Comparison of ENCODE assay signal across 26 cellular contexts in the genomic region with DNA sequence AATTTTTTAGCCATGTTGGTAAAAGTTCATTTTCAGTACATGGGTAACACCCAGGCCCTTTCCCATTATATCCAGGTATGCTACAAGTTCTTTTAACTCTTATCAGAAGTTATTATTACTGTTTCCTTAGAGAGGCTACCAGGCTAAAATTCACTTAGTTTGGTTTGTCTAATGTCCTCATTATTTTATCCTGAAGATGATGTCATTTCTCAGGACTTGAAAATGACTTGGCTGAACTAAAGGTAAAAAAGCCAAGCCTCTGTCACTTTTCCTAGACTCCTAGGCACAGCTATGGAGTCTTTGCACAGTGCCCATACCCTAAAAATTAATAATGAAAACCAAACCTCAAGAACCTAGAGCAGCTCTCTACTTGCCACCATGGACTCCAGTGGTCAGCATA. TPM values are rescaled to one million over a fixed set of nuclear protein-coding genes. Genes with fewer than 3 reads are reported as not detected.
"Had no signal": no experiment of that assay in that cellular context is flagged by ENCODE, and none has a peak within 500 bp of the region (broad histone marks: within the 10 kb centered on the region; RNA-seq: fewer than 3 reads in every experiment).

No MANE protein-coding gene starts in this region.

- H3K27me3 ChIP-seq: foreskin keratinocyte, heart left ventricle, right atrium auricular region, testis, transverse colon had no signal

- H3K9me3 Mint-ChIP-seq: activated B cell treated with CpG ODN at 0.5 μM for 24 hours; activated naive CD4-positive, alpha-beta T cell treated with anti-CD3 and anti-CD28 coated beads, Interleukin-2, amount 10 ng/mL, durations not matched to agents 7 days and 5 days; immature natural killer cell; memory B cell; natural killer cell; stimulated activated naive B cell treated with anti-CD40 and anti-IgM and Interleukin-4, amounts not matched to agents 10 μg/mL and 1 μg/mL and 100 μg/mL, for 72 hours had no signal

- H3K27me3 Mint-ChIP-seq: activated B cell treated with CpG ODN at 0.5 μM for 24 hours; memory B cell; stimulated activated naive B cell treated with anti-CD40 and anti-IgM and Interleukin-4, amounts not matched to agents 10 μg/mL and 1 μg/mL and 100 μg/mL, for 72 hours had no signal

- H3K27ac Mint-ChIP-seq: activated B cell treated with CpG ODN at 0.5 μM for 24 hours, memory B cell had no signal

- H3K27ac ChIP-seq: foreskin keratinocyte, heart left ventricle, testis had no signal

- H3K9me3 ChIP-seq: heart left ventricle, right atrium auricular region, testis, transverse colon had no signal

- DNase-seq: activated B cell treated with CpG ODN at 0.5 μM for 24 hours; activated CD4-positive, alpha-beta T cell treated with anti-CD3 and anti-CD28 coated beads, Interleukin-2, amount 50 U/mL, for 1 hour; activated gamma-delta T cell; activated naive CD4-positive, alpha-beta T cell treated with anti-CD3 and anti-CD28 coated beads, Interleukin-2, amount 10 ng/mL, durations not matched to agents 7 days and 5 days; amygdala; caudate nucleus; cortex of kidney; heart left ventricle; hypothalamus; immature natural killer cell; kidney; left colon; natural killer cell; stimulated activated CD4-positive, alpha-beta T cell treated with anti-CD3 and anti-CD28 coated beads, Interleukin-15, amount 100 ng/mL, for 24 hours; stimulated activated CD4-positive, alpha-beta T cell treated with anti-CD3 and anti-CD28 coated beads, Interleukin-2, amount 100 ng/mL, for 24 hours; stimulated activated naive B cell treated with anti-CD40 and anti-IgM and Interleukin-4, amounts not matched to agents 10 μg/mL and 1 μg/mL and 100 μg/mL, for 72 hours; testis; transverse colon had no signal

- H3K4me3 Mint-ChIP-seq: activated B cell treated with CpG ODN at 0.5 μM for 24 hours; activated naive CD4-positive, alpha-beta T cell treated with anti-CD3 and anti-CD28 coated beads, Interleukin-2, amount 10 ng/mL, durations not matched to agents 7 days and 5 days; immature natural killer cell; memory B cell; stimulated activated naive B cell treated with anti-CD40 and anti-IgM and Interleukin-4, amounts not matched to agents 10 μg/mL and 1 μg/mL and 100 μg/mL, for 72 hours had no signal

- ATAC-seq: foreskin keratinocyte; left colon; natural killer cell; stimulated activated naive B cell treated with anti-CD40 and anti-IgM and Interleukin-4, amounts not matched to agents 10 μg/mL and 1 μg/mL and 100 μg/mL, for 72 hours had no signal

- H3K4me3 ChIP-seq: heart left ventricle, right atrium auricular region, testis, transverse colon had no signal

RNA-seq across cellular contexts. Expression of gene SERINC4, which starts 27.4 kb away (rescaled TPM):
- total RNA-seq: chondrocyte, endothelial cell of umbilical vein, liver, omental fat pad, pulmonary artery endothelial cell, transverse colon had no signal
